8 cellular contexts compared by ENCODE assay signal in the genomic region with DNA sequence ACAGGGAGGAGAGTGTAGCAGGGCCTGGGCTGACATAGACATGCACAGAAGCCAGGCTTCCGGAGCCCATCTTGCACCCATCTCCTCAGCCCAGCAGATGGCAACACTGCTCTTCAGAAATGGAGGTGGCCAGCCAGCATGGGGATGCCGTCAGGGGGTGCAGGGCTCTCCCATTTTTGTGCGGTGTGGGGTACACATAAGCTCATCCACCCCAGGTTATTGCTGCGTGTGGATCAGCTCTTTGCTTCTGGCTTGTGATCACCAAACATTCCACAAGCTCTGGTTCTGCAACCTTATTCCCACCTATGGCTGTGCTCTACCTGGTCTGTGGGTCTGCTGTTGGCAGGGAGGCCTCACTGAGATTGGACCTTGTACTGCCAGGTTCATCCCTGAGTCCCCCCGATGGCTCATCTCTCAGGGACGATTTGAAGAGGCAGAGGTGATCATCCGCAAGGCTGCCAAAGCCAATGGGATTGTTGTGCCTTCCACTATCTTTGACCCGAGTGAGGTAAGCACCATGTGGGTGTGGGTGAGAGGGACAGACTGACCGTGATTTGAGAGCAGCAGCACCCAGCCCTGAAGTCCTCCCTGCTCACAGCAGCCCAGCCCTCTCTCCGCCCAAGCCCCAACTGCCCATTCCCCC. TPM values are rescaled to one million over a fixed set of nuclear protein-coding genes. Genes with fewer than 3 reads are reported as not detected.
DNase-seq lines count a peak whose midpoint lies in the region; ATAC-seq and TF ChIP-seq lines count a peak whose summit lies in the region.

No MANE protein-coding gene starts in this region.

- no peak overlapping the region for H3K4me3 ChIP-seq in lung

- 29 to 45% methylated on average over 10 of the region's 10 CpGs for WGBS in lung, 2 donors

- H3K27me3 ChIP-seq in lung (ENCODE audit: control insufficient read depth, insufficient read depth) = no peaks in the 10 kb centered on the region

- ATAC-seq in HG02763 (IDR thresholded peaks at IDR 0.05; ENCODE audit: unreplicated experiment) = peak; percentile 68
- ATAC-seq in lung (ENCODE audit: insufficient read depth, low FRiP score) = peak; percentile 66

- peak; percentile 67 for DNase-seq in NK-92 treated with Interleukin-12 subunit alpha and Interleukin-12 subunit beta, amount 100 ng/mL, for 24 hours (lab: John Stamatoyannopoulos, UW)
- DNase-seq in NK-92 (lab: John Stamatoyannopoulos, UW; ENCODE audit: unreplicated experiment) (no peak), NCI-H345 treated with DMSO at 0.1 percent for 48 hours (lab: John Stamatoyannopoulos, UW; ENCODE audit: unreplicated experiment) (peak; percentile 13), dermis blood vessel endothelial cell (peak; percentile 88), lung (ENCODE audit: low spot score) (peak; percentile 79)
- peak; percentile 59 to 74 for DNase-seq in activated CD4-positive, alpha-beta T cell treated with anti-CD3 and anti-CD28 coated beads, Interleukin-2, amount 50 U/mL, for 24 hours (ENCODE audit: low read depth in 1 of 2, low spot score in 1 of 2)
- DNase-seq in stimulated activated CD4-positive, alpha-beta T cell treated with anti-CD3 and anti-CD28 coated beads, TNF-alpha, amount 100 ng/mL, for 48 hours (ENCODE audit: low read depth in 3 of 3) = peak; percentile 48 to 60 (median 59)

- peak overlapping the region in 1 of 2 donors; percentile 79 for H3K27ac ChIP-seq in lung (ENCODE audit: low read depth in 1 of 2, low read length in 1 of 2)

- peaks cover 3 to 9% of the 10 kb centered on the region in 2 donors for H3K36me3 ChIP-seq in lung (ENCODE audit: control insufficient read depth in 2 of 2, insufficient read depth in 2 of 2, low read length in 2 of 2)

- peaks cover 6 to 21% of the 10 kb centered on the region in 2 donors for H3K4me1 ChIP-seq in lung (ENCODE audit: control insufficient read depth in 2 of 2, insufficient read depth in 2 of 2, low read length in 2 of 2)

- TF ChIP-seq CTCF in lung (IDR thresholded peaks at IDR 0.05; ENCODE audit: control extremely low read depth, extremely low read depth) = peak; percentile 86

- no peaks in the 10 kb centered on the region for H3K9me3 ChIP-seq in lung (ENCODE audit: control insufficient read depth in 2 of 2, insufficient read depth in 1 of 2, low read length in 1 of 2)

RNA-seq across cellular contexts. Expression of a gene that starts 17.3 kb away (rescaled TPM):
- total RNA-seq in dermis blood vessel endothelial cell (3.8 and 4.8 TPM in 2 replicates), lung (10 to 100 TPM in 1 of 2 donors, 1 to 10 TPM in 1; 8.5 to 12.7 TPM)
- polyA plus RNA-seq in lung = 1 to 10 TPM; 4.6 to 7.2 TPM
